Comparison of ENCODE assay signal across 13 cellular contexts in the genomic region with DNA sequence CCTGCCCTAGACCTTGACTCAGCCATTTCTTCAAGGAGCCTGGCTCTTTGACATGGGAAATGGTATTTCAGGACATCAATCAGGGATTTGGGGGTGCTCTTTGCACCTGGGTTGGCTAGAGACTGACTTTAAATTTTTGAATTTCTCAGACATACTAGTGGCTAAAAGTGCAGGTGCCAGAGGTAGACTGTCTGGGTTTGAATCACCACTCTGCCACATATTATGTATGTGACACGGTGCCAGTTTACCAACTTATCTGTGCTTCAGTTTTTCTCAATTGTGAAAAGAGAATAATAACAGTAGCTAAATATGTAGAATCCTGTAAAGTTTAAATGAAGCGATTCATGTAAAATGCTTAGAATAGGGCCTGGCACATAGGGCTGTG. TPM values are rescaled to one million over a fixed set of nuclear protein-coding genes. Genes with fewer than 3 reads are reported as not detected.
A peak's percentile ranks its signal among the peaks of the same experiment; 100 is the strongest.
DNase-seq lines count a peak whose midpoint lies in the region; ATAC-seq and TF ChIP-seq lines count a peak whose summit lies in the region.
"Had no signal": no experiment of that assay in that cellular context is flagged by ENCODE, and none has a peak within 500 bp of the region (broad histone marks: within the 10 kb centered on the region; RNA-seq: fewer than 3 reads in every experiment).

No MANE protein-coding gene starts in this region.

- H3K4me2 ChIP-seq in PC-3 (ENCODE audit: low read length): peak overlapping the region; percentile 45
- H3K4me2 ChIP-seq in fibroblast of lung (ENCODE audit: extremely low read depth, insufficient read depth, low read length): peak overlapping the region; percentile 92
- H3K4me2 ChIP-seq in H9 (ENCODE audit: insufficient read depth, insufficient read length, low read length): no peak overlapping the region

- H3K36me3 ChIP-seq in PC-3 (ENCODE audit: low read depth, low read length) (no peaks in the 10 kb centered on the region), fibroblast of lung (ENCODE audit: control insufficient read depth, insufficient read depth, low read length) (no peaks in the 10 kb centered on the region), stomach smooth muscle (ENCODE audit: control insufficient read depth in 2 of 2, insufficient read depth in 2 of 2, low read length in 2 of 2) (no peaks in the 10 kb centered on the region)
- H3K36me3 ChIP-seq: tibial nerve had no signal

- H2AFZ ChIP-seq in PC-3 (ENCODE audit: low read length) (no peak overlapping the region), fibroblast of lung (ENCODE audit: low read length) (no peak overlapping the region), H9 (ENCODE audit: low read length) (no peak overlapping the region)

- no peak overlapping the region for H3K9ac ChIP-seq in PC-3 (ENCODE audit: low read length)
- H3K9ac ChIP-seq in fibroblast of lung (ENCODE audit: insufficient read depth, low read length): no peak overlapping the region
- H3K9ac ChIP-seq in stomach smooth muscle (ENCODE audit: low read length in 2 of 2): no peak overlapping the region
- no peak overlapping the region for H3K9ac ChIP-seq in H9 (ENCODE audit: extremely low read depth, insufficient read length, low read length)

- H3K4me3 Mint-ChIP-seq in activated T-cell treated with anti-CD3 and anti-CD28 coated beads, Interleukin-2, amount 50 U/mL, for 72 hours: peak overlapping the region in 1 of 2 donors; percentile 63
- H3K4me3 Mint-ChIP-seq in H9: no peak overlapping the region
- H3K4me3 Mint-ChIP-seq: activated CD8-positive, alpha-beta memory T cell treated with anti-CD3 and anti-CD28 coated beads, Interleukin-2, amount 10 ng/mL, durations not matched to agents 7 days and 5 days had no signal

- H4K20me1 ChIP-seq in PC-3 (ENCODE audit: low read length) (no peaks in the 10 kb centered on the region), fibroblast of lung (ENCODE audit: control insufficient read depth, extremely low read depth, insufficient read depth, low read length) (no peaks in the 10 kb centered on the region), H9 (ENCODE audit: control insufficient read depth, insufficient read depth, insufficient read length) (no peaks in the 10 kb centered on the region)

- no peak overlapping the region for H4K91ac ChIP-seq in H9 (ENCODE audit: insufficient read length, low read depth, low read length)

- intact Hi-C loops in PC-3 (cut with micrococcal nuclease): no loop called here

- H4K5ac ChIP-seq in H9 (ENCODE audit: insufficient read length, low read depth, low read length): no peak overlapping the region

- no peak overlapping the region for H3K14ac ChIP-seq in H9 (ENCODE audit: insufficient read depth, low read length)

- H3K9me2 ChIP-seq in PC-3 (replicated peaks; ENCODE audit: low read length): no peaks in the 10 kb centered on the region

- H3K18ac ChIP-seq in H9 (ENCODE audit: insufficient read length, low read depth, low read length): no peak overlapping the region

- peaks cover 0 to 3% of the 10 kb centered on the region in 2 donors for H3K36me3 Mint-ChIP-seq in activated T-cell treated with anti-CD3 and anti-CD28 coated beads, Interleukin-2, amount 50 U/mL, for 72 hours (ENCODE audit: insufficient read depth in 2 of 2)
- no peaks in the 10 kb centered on the region for H3K36me3 Mint-ChIP-seq in H9 (ENCODE audit: insufficient read depth in 1 of 3, low read depth in 3 of 3)
- H3K36me3 Mint-ChIP-seq: brain had no signal

- H3K27ac Mint-ChIP-seq in activated T-cell treated with anti-CD3 and anti-CD28 coated beads, Interleukin-2, amount 50 U/mL, for 72 hours: peak overlapping the region; percentile 93
- no peak overlapping the region; a peak in 1 of 7 replicates for H3K27ac Mint-ChIP-seq in H9

- peaks cover 2% of the 10 kb centered on the region in 2 donors for H3K9me3 Mint-ChIP-seq in activated T-cell treated with anti-CD3 and anti-CD28 coated beads, Interleukin-2, amount 50 U/mL, for 72 hours
- H3K9me3 Mint-ChIP-seq in H9: no peaks in the 10 kb centered on the region

- H3K79me2 ChIP-seq in PC-3 (ENCODE audit: low read length): no peaks in the 10 kb centered on the region
- no peaks in the 10 kb centered on the region for H3K79me2 ChIP-seq in fibroblast of lung (ENCODE audit: control insufficient read depth, insufficient read depth, low read length)
- H3K79me2 ChIP-seq in H9 (ENCODE audit: insufficient read depth, low read length): no peaks in the 10 kb centered on the region

- CTCF ChIA-PET in PC-3 (lab: Charles Lee): no interaction called here

- peak; percentile 4 to 13 for DNase-seq in activated T-cell treated with anti-CD3 and anti-CD28 coated beads, Interleukin-2, amount 50 U/mL, for 72 hours
- no peak for DNase-seq in activated T-cell treated with anti-CD3 and anti-CD28 coated beads, Interleukin-2, amount 50 U/mL, for 48 hours
- DNase-seq in PC-3 (no peak), fibroblast of lung (ENCODE audit: low read depth in 2 of 2) (no peak), H9 (no peak), SK-N-DZ (ENCODE audit: low spot score) (no peak)
- DNase-seq: activated CD8-positive, alpha-beta memory T cell treated with anti-CD3 and anti-CD28 coated beads, Interleukin-2, amount 10 ng/mL, durations not matched to agents 7 days and 5 days; hippocampal formation; midbrain had no signal

- H2BK15ac ChIP-seq in H9 (ENCODE audit: low read depth, low read length): no peak overlapping the region

- no peak overlapping the region for H2BK20ac ChIP-seq in H9 (ENCODE audit: low read depth, low read length, poor library complexity, severe bottlenecking)

- no peaks in the 10 kb centered on the region for H3F3A ChIP-seq in PC-3 (ENCODE audit: low read length, unreplicated experiment)

- no peaks in the 10 kb centered on the region for H3K79me1 ChIP-seq in H9 (ENCODE audit: insufficient read depth, low read depth, low read length, poor library complexity, severe bottlenecking)

- peak; percentile 71 to 76 for ATAC-seq in activated T-cell treated with anti-CD3 and anti-CD28 coated beads, Interleukin-2, amount 50 U/mL, for 72 hours (replicated peaks in 1 of 2)
- no peak for ATAC-seq in PC-3
- ATAC-seq in GM21825 (IDR thresholded peaks at IDR 0.05; ENCODE audit: unreplicated experiment): no peak
- ATAC-seq: activated CD8-positive, alpha-beta memory T cell treated with anti-CD3 and anti-CD28 coated beads, Interleukin-2, amount 10 ng/mL, durations not matched to agents 7 days and 5 days had no signal

- WGBS in H9 (ENCODE audit: extremely low coverage, insufficient read length, low lambda C conversion rate): no CpG with 5 or more reads among the region's 2 CpGs

- no peak for TF ChIP-seq CTCF in PC-3 (conservative IDR thresholded peaks at IDR 0.05; ENCODE audit: low read depth, low read length)
- no peak for TF ChIP-seq CTCF in fibroblast of lung (conservative IDR thresholded peaks at IDR 0.05 in 1 of 2, IDR thresholded peaks at IDR 0.05 in 1 of 2; ENCODE audit: low read depth in 1 of 2, low read length in 2 of 2)
- no peak for TF ChIP-seq CTCF in H9 (conservative IDR thresholded peaks at IDR 0.05)

- H2BK120ac ChIP-seq in H9 (ENCODE audit: low read depth, low read length, poor library complexity, severe bottlenecking): no peak overlapping the region

- H3K4me1 Mint-ChIP-seq in activated T-cell treated with anti-CD3 and anti-CD28 coated beads, Interleukin-2, amount 50 U/mL, for 72 hours (ENCODE audit: low read depth): peaks cover 4% of the 10 kb centered on the region
- peaks cover 5 to 6% of the 10 kb centered on the region in 2 experiments for H3K4me1 Mint-ChIP-seq in H9

- H3K9me3 ChIP-seq in PC-3 (ENCODE audit: low read length) (no peaks in the 10 kb centered on the region), fibroblast of lung (ENCODE audit: control insufficient read depth, insufficient read depth, low read depth, low read length) (no peaks in the 10 kb centered on the region), stomach smooth muscle (ENCODE audit: control insufficient read depth in 2 of 2, low read length in 2 of 2) (no peaks in the 10 kb centered on the region), H9 (ENCODE audit: control insufficient read depth, low read depth, low read length) (no peaks in the 10 kb centered on the region)
- H3K9me3 ChIP-seq: tibial nerve had no signal

- peaks cover 42% of the 10 kb centered on the region for H3K4me1 ChIP-seq in PC-3 (ENCODE audit: insufficient read depth, low read length)
- H3K4me1 ChIP-seq in fibroblast of lung (ENCODE audit: control insufficient read depth, extremely low read depth, insufficient read depth, low read length): peaks cover 28% of the 10 kb centered on the region
- peaks cover 33% of the 10 kb centered on the region for H3K4me1 ChIP-seq in stomach smooth muscle (ENCODE audit: control insufficient read depth, insufficient read depth, low read length)
- H3K4me1 ChIP-seq in H9 (ENCODE audit: insufficient read depth, low read length): no peaks in the 10 kb centered on the region; the same call in 1 of the 2 replicates

- no peaks in the 10 kb centered on the region for H3K27me3 ChIP-seq in PC-3 (ENCODE audit: low read length)
- no peaks in the 10 kb centered on the region for H3K27me3 ChIP-seq in fibroblast of lung (ENCODE audit: control insufficient read depth, insufficient read depth, low read length)
- no peaks in the 10 kb centered on the region for H3K27me3 ChIP-seq in stomach smooth muscle (ENCODE audit: control insufficient read depth in 1 of 2, insufficient read depth in 2 of 2, low read length in 2 of 2)
- no peaks in the 10 kb centered on the region for H3K27me3 ChIP-seq in H9 (ENCODE audit: insufficient read depth, low read length)
- H3K27me3 ChIP-seq: tibial nerve had no signal

- H3K23me2 ChIP-seq in H9 (ENCODE audit: insufficient read length, low read depth, low read length, poor library complexity, severe bottlenecking): no peaks in the 10 kb centered on the region

- POLR2A ChIA-PET in PC-3 (lab: Charles Lee; ENCODE audit: unreplicated experiment): no interaction called here

- no peak overlapping the region for H3K56ac ChIP-seq in H9 (ENCODE audit: insufficient read length, low read depth, low read length)

- no TSS peak for BruUV-seq in PC-3 (replicated peaks; lab: Mats Ljungman, UMichigan)

- H3K23ac ChIP-seq in H9 (ENCODE audit: insufficient read length, low read depth, low read length): no peak overlapping the region

- no peak overlapping the region for H2AK5ac ChIP-seq in H9 (ENCODE audit: insufficient read length, low read length)

- no peak overlapping the region for H3K4ac ChIP-seq in H9 (ENCODE audit: low read depth, low read length)

- H2BK5ac ChIP-seq in H9 (ENCODE audit: insufficient read length, low read length): no peak overlapping the region

- H3K4me3 ChIP-seq in PC-3 (ENCODE audit: low read length) (no peak overlapping the region), fibroblast of lung (replicated peaks in 1 of 4; ENCODE audit: control extremely low read depth in 1 of 4, insufficient read depth in 1 of 4, low read depth in 3 of 4, low read length in 4 of 4) (no peak overlapping the region), stomach smooth muscle (ENCODE audit: low read length in 2 of 2) (no peak overlapping the region)
- H3K4me3 ChIP-seq: tibial nerve had no signal

- H3K27me3 Mint-ChIP-seq in activated T-cell treated with anti-CD3 and anti-CD28 coated beads, Interleukin-2, amount 50 U/mL, for 72 hours (ENCODE audit: low read depth): no peaks in the 10 kb centered on the region
- H3K27me3 Mint-ChIP-seq in H9 (ENCODE audit: low read depth): no peaks in the 10 kb centered on the region
- H3K27me3 Mint-ChIP-seq: activated CD8-positive, alpha-beta memory T cell treated with anti-CD3 and anti-CD28 coated beads, Interleukin-2, amount 10 ng/mL, durations not matched to agents 7 days and 5 days; brain had no signal

- H3T11ph ChIP-seq in H9 (ENCODE audit: low read length): no peak overlapping the region

- no peak overlapping the region for H4K8ac ChIP-seq in H9 (replicated peaks; ENCODE audit: insufficient read length, low read depth, low read length)

- H3K27ac ChIP-seq in PC-3 (ENCODE audit: low read length): peak overlapping the region; percentile 44
- peak overlapping the region; percentile 92 for H3K27ac ChIP-seq in fibroblast of lung (ENCODE audit: insufficient read depth, low read length)
- peak overlapping the region; percentile 75 for H3K27ac ChIP-seq in stomach smooth muscle (ENCODE audit: low read length)
- no peak overlapping the region for H3K27ac ChIP-seq in H9 (ENCODE audit: insufficient read length, low read depth, low read length)

- H2BK12ac ChIP-seq in H9 (ENCODE audit: insufficient read length, low read depth, low read length): no peak overlapping the region

RNA-seq across cellular contexts. Expression of gene RTN4, which starts 49.2 kb away (rescaled TPM):
- 10 to 100 TPM; 78.8 to 83.3 TPM for total RNA-seq in activated T-cell treated with anti-CD3 and anti-CD28 coated beads, Interleukin-2, amount 50 U/mL, for 72 hours
- total RNA-seq in PC-3 (2014; rRNA removed): 150 and 170 TPM in 2 replicates
- 238 and 560 TPM in 2 replicates for total RNA-seq in fibroblast of lung
- 1,270 and 1,326 TPM in 2 replicates for polyA plus RNA-seq in fibroblast of lung
- polyA plus RNA-seq in fibroblast of lung (2012): 760 and 795 TPM in 2 replicates
- polyA minus RNA-seq in fibroblast of lung (ENCODE audit: low replicate concordance): 787 and 926 TPM in 2 replicates
- total RNA-seq in H9 (2021): 200 and 205 TPM in 2 replicates
- polyA plus RNA-seq in SK-N-DZ (2014; cell fraction: cytosol; rRNA removed): 167 and 176 TPM in 2 replicates
- 101 and 109 TPM in 2 replicates for polyA plus RNA-seq in SK-N-DZ (2014; cell fraction: nucleus; rRNA removed)

Comparison
In these comparisons a context has a peak if more than half of its experiments do, and no peak if none do; other contexts are left out.
1. DNase-seq: peak in activated T-cell treated with anti-CD3 and anti-CD28 coated beads, Interleukin-2, amount 50 U/mL, for 72 hours (2 of 2); none in activated T-cell treated with anti-CD3 and anti-CD28 coated beads, Interleukin-2, amount 50 U/mL, for 48 hours (0 of 2), PC-3 (single experiment), fibroblast of lung (0 of 2), H9 (single experiment) and SK-N-DZ (single experiment).
2. ATAC-seq: peak in activated T-cell treated with anti-CD3 and anti-CD28 coated beads, Interleukin-2, amount 50 U/mL, for 72 hours (2 of 2); none in PC-3 (single experiment) and GM21825 (single experiment).